In the genomic region with DNA sequence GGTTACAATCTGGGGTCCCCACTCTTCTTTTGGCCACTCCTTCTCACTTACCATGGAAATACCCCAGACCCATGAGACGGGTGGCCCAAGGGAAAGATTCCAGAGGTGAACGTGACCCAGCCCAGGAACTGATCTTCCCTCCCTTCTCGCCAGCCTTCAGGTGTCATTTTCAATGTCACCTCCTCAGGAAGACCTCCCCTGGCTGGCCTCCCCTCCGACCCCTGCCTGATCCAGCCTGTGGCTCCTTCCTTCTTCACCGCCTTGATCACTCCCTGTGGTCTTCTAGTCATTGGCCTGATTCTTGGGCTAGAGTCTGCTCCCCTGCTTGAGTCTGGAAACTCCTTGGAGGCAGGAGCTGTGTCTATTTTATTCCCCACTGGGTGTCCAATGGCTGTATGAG, we compare ENCODE assay signal across 15 cellular contexts.
DNase-seq lines count a peak whose midpoint lies in the region; ATAC-seq and TF ChIP-seq lines count a peak whose summit lies in the region.
"Had no signal": no experiment of that assay in that cellular context is flagged by ENCODE, and none has a peak within 500 bp of the region (broad histone marks: within the 10 kb centered on the region; RNA-seq: fewer than 3 reads in every experiment).

No MANE protein-coding gene starts in this region.

- peak overlapping the region in 1 of 2 donors; percentile 7 for H3K9ac ChIP-seq in colonic mucosa (ENCODE audit: low read depth in 2 of 2, low read length in 2 of 2)
- H3K9ac ChIP-seq: BLaER1 had no signal

- WGBS in transverse colon (ENCODE audit: low coverage in 1 of 2), 2 donors, result 93% methylated on average over 5 of the region's 5 CpGs; no CpG with 5 or more reads in 1 of the 2 donors

- H3K9me3 ChIP-seq in colonic mucosa, result no peaks in the 10 kb centered on the region
- no peaks in the 10 kb centered on the region for H3K9me3 ChIP-seq in transverse colon
- H3K9me3 ChIP-seq: BLaER1 had no signal

- peak; percentile 45 for DNase-seq in activated CD8-positive, alpha-beta memory T cell treated with anti-CD3 and anti-CD28 coated beads for 24 hours
- DNase-seq in activated CD8-positive, alpha-beta memory T cell treated with anti-CD3 and anti-CD28 coated beads, Interleukin-2, amount 50 U/mL, for 4 hours, result no peak
- DNase-seq in colonic mucosa (peak; percentile 8), mesothelial cell of epicardium (ENCODE audit: low spot score in 2 of 2, unreplicated experiment in 2 of 2) (peak in 1 of 2 experiments; percentile 32), transverse colon (peak; percentile 1), DMS114 treated with DMSO at 0.1 percent for 48 hours (lab: John Stamatoyannopoulos, UW; ENCODE audit: unreplicated experiment) (no peak)
- DNase-seq: 8988T, Kasumi-1, NCI-H1105 treated with DMSO at 0.1 percent for 48 hours, NCI-H187, NCI-H446, PC-3 had no signal

- no peak overlapping the region for H3K4me3 ChIP-seq in colonic mucosa
- no peak overlapping the region for H3K4me3 ChIP-seq in transverse colon
- H3K4me3 ChIP-seq: BLaER1 had no signal

- H3K9me3 Mint-ChIP-seq in mesothelial cell of epicardium, result no peaks in the 10 kb centered on the region

- H3K36me3 Mint-ChIP-seq in mesothelial cell of epicardium, result no peaks in the 10 kb centered on the region

- H3K4me1 Mint-ChIP-seq in mesothelial cell of epicardium, result peaks cover 78% of the 10 kb centered on the region

- H3K4me1 ChIP-seq in colonic mucosa (peaks cover 9% of the 10 kb centered on the region), transverse colon (peaks cover 7 to 21% (median 12%) of the 10 kb centered on the region in 4 donors)

- H3K27ac Mint-ChIP-seq in mesothelial cell of epicardium, result peak overlapping the region; percentile 97

- no peak for TF ChIP-seq POLR2A in transverse colon (IDR thresholded peaks at IDR 0.05)

- in situ Hi-C loops in transverse colon (cut with MboI; ENCODE audit: low pct_ligation_motif_present in 1 of 4, low pct_unique_long_range_greater_than_20kb in 1 of 4, low sequenced_read_pairs in 3 of 4), result loop anchor here in 1 of 4 donors (10.0 kb wide), 1 partner anchor 63 kb away; no protein-coding TSS in a partner anchor

- TF ChIP-seq EP300 in transverse colon (IDR thresholded peaks at IDR 0.05; ENCODE audit: low read depth), result no peak

- ATAC-seq in HG03378 (IDR thresholded peaks at IDR 0.05; ENCODE audit: unreplicated experiment) (no peak), GM19351 (IDR thresholded peaks at IDR 0.05; ENCODE audit: unreplicated experiment) (no peak)
- ATAC-seq: PC-3 had no signal

- H3K27me3 Mint-ChIP-seq in mesothelial cell of epicardium (ENCODE audit: low read depth), result no peaks in the 10 kb centered on the region

- H3K4me3 Mint-ChIP-seq in mesothelial cell of epicardium, result no peak overlapping the region

- no peaks in the 10 kb centered on the region for H3K27me3 ChIP-seq in colonic mucosa
- no peaks in the 10 kb centered on the region for H3K27me3 ChIP-seq in transverse colon

- no peak overlapping the region for H3K27ac ChIP-seq in colonic mucosa
- no peak overlapping the region for H3K27ac ChIP-seq in transverse colon
- H3K27ac ChIP-seq: BLaER1 had no signal

- H3K36me3 ChIP-seq in colonic mucosa (no peaks in the 10 kb centered on the region), transverse colon (no peaks in the 10 kb centered on the region)
- H3K36me3 ChIP-seq: BLaER1 had no signal

- no peak for TF ChIP-seq CTCF in colonic mucosa (IDR thresholded peaks at IDR 0.05)
- TF ChIP-seq CTCF in mesothelial cell of epicardium (IDR thresholded peaks at IDR 0.05; ENCODE audit: unreplicated experiment), result no peak
- TF ChIP-seq CTCF in transverse colon (IDR thresholded peaks at IDR 0.05), result no peak

- intact Hi-C loops in colonic mucosa (cut with DNase I) (loop anchor here (5.0 kb wide), 1 partner anchor 71 kb away; no protein-coding TSS in a partner anchor), transverse colon (cut with DNase I; ENCODE audit: low total_unique reads) (loop anchor here (5.0 kb wide), 1 partner anchor 231 kb away; no protein-coding TSS in a partner anchor)

Comparison
In these comparisons a context has a peak if more than half of its experiments do, and no peak if none do; other contexts are left out.
1. DNase-seq: peak in activated CD8-positive, alpha-beta memory T cell treated with anti-CD3 and anti-CD28 coated beads for 24 hours (single experiment), colonic mucosa (single experiment) and transverse colon (single experiment); none in activated CD8-positive, alpha-beta memory T cell treated with anti-CD3 and anti-CD28 coated beads, Interleukin-2, amount 50 U/mL, for 4 hours (single experiment) and DMS114 treated with DMSO at 0.1 percent for 48 hours (single experiment).